ENCODE assay signal across 17 cellular contexts in the genomic region with DNA sequence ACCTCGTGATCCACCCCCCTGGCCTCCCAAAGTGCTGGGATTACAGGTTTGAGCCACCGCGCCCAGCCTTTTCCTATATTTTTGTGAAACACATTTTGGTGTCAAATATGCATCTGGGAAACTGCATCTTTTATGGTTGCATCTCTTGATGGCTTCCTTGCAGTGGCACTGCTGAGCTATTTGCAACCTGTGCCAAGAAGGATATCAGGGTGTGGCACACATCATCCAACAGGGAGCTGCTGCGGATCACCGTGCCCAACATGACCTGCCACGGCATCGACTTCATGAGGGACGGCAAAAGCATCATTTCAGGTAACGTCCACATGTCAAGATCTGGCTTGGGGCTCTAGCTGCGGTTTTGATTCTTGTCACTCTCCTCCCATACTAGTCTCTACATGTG. TPM values are rescaled to one million over a fixed set of nuclear protein-coding genes. Genes with fewer than 3 reads are reported as not detected.
DNase-seq lines count a peak whose midpoint lies in the region; ATAC-seq and TF ChIP-seq lines count a peak whose summit lies in the region.
"Had no signal": no experiment of that assay in that cellular context is flagged by ENCODE, and none has a peak within 500 bp of the region (broad histone marks: within the 10 kb centered on the region; RNA-seq: fewer than 3 reads in every experiment).

No MANE protein-coding gene starts in this region.

- POLR2A ChIA-PET in CD4-positive, alpha-beta memory T cell (lab: Charles Lee; ENCODE audit: partially characterized antibody) = no interaction called here

- no peaks in the 10 kb centered on the region for H3K4me1 Mint-ChIP-seq in activated CD8-positive, alpha-beta memory T cell treated with anti-CD3 and anti-CD28 coated beads, Interleukin-2, amount 10 ng/mL, durations not matched to agents 7 days and 5 days
- no peaks in the 10 kb centered on the region for H3K4me1 Mint-ChIP-seq in CD4-positive, alpha-beta memory T cell
- H3K4me1 Mint-ChIP-seq: CD4-positive, CD25-positive, alpha-beta regulatory T cell had no signal

- H3K27ac ChIP-seq in 22Rv1 (no peak overlapping the region), RWPE2 (ENCODE audit: poor library complexity, severe bottlenecking) (no peak overlapping the region)
- no peak overlapping the region for H3K27ac ChIP-seq in CD4-positive, alpha-beta memory T cell (ENCODE audit: low read depth, low read length)
- H3K27ac ChIP-seq: KMS-11 had no signal

- no peaks in the 10 kb centered on the region for H3K4me1 ChIP-seq in RWPE2 (ENCODE audit: insufficient read depth, poor library complexity, severe bottlenecking)
- no peaks in the 10 kb centered on the region for H3K4me1 ChIP-seq in CD4-positive, alpha-beta memory T cell (ENCODE audit: insufficient read depth, low read length)

- peaks cover 8% of the 10 kb centered on the region for H3K27me3 Mint-ChIP-seq in activated CD8-positive, alpha-beta memory T cell treated with anti-CD3 and anti-CD28 coated beads, Interleukin-2, amount 10 ng/mL, durations not matched to agents 7 days and 5 days
- peaks cover 7 to 13% of the 10 kb centered on the region in 2 donors for H3K27me3 Mint-ChIP-seq in CD4-positive, alpha-beta memory T cell

- peaks cover 4% of the 10 kb centered on the region for H3K9me3 Mint-ChIP-seq in activated CD8-positive, alpha-beta memory T cell treated with anti-CD3 and anti-CD28 coated beads, Interleukin-2, amount 10 ng/mL, durations not matched to agents 7 days and 5 days (ENCODE audit: low read depth)
- peaks cover 0 to 25% (median 17%) of the 10 kb centered on the region in 8 donors for H3K9me3 Mint-ChIP-seq in CD4-positive, alpha-beta memory T cell

- H3K36me3 ChIP-seq in RWPE2 (ENCODE audit: low read depth) = no peaks in the 10 kb centered on the region
- no peaks in the 10 kb centered on the region for H3K36me3 ChIP-seq in CD4-positive, alpha-beta memory T cell (ENCODE audit: insufficient read depth, low read length)

- H3K27me3 ChIP-seq in RWPE2 (ENCODE audit: insufficient read depth, poor library complexity, severe bottlenecking) = no peaks in the 10 kb centered on the region
- H3K27me3 ChIP-seq in CD4-positive, alpha-beta memory T cell (ENCODE audit: insufficient read depth, low read length) = no peaks in the 10 kb centered on the region

- peak; percentile 44 for TF ChIP-seq CTCF in 22Rv1 (IDR thresholded peaks at IDR 0.05)
- peak; percentile 36 for TF ChIP-seq CTCF in RWPE2 (IDR thresholded peaks at IDR 0.05; ENCODE audit: poor library complexity, severe bottlenecking)

- CTCF ChIA-PET in activated CD8-positive, alpha-beta memory T cell treated with anti-CD3 and anti-CD28 coated beads, Interleukin-2, amount 10 ng/mL, durations not matched to agents 7 days and 5 days (lab: Charles Lee) = no interaction called here
- CTCF ChIA-PET in CD4-positive, alpha-beta memory T cell (lab: Charles Lee; ENCODE audit: partially characterized antibody) = no interaction called here

- intact Hi-C loops in CD4-positive, alpha-beta memory T cell (cut with micrococcal nuclease) = no loop called here

- H3K9me3 ChIP-seq in RWPE2 (ENCODE audit: severe bottlenecking) = no peaks in the 10 kb centered on the region
- no peaks in the 10 kb centered on the region for H3K9me3 ChIP-seq in CD4-positive, alpha-beta memory T cell (ENCODE audit: control insufficient read depth in 1 of 2, low read length in 2 of 2)

- no peak overlapping the region for H3K4me3 Mint-ChIP-seq in activated CD8-positive, alpha-beta memory T cell treated with anti-CD3 and anti-CD28 coated beads, Interleukin-2, amount 10 ng/mL, durations not matched to agents 7 days and 5 days
- no peak overlapping the region for H3K4me3 Mint-ChIP-seq in CD4-positive, alpha-beta memory T cell
- H3K4me3 Mint-ChIP-seq: CD4-positive, CD25-positive, alpha-beta regulatory T cell had no signal

- ATAC-seq in RWPE2 (ENCODE audit: low read depth) (peak; percentile 57), left lobe of liver (peak; percentile 84)
- no peak for ATAC-seq in activated CD8-positive, alpha-beta memory T cell treated with anti-CD3 and anti-CD28 coated beads, Interleukin-2, amount 10 ng/mL, durations not matched to agents 7 days and 5 days
- ATAC-seq: Panc1 had no signal

- H3K4me3 ChIP-seq in RWPE2 (ENCODE audit: severe bottlenecking) = no peak overlapping the region
- H3K4me3 ChIP-seq in CD4-positive, alpha-beta memory T cell (ENCODE audit: low read length in 2 of 2) = no peak overlapping the region

- no peak overlapping the region for H3K27ac Mint-ChIP-seq in activated CD8-positive, alpha-beta memory T cell treated with anti-CD3 and anti-CD28 coated beads, Interleukin-2, amount 10 ng/mL, durations not matched to agents 7 days and 5 days
- no peak overlapping the region for H3K27ac Mint-ChIP-seq in CD4-positive, alpha-beta memory T cell
- H3K27ac Mint-ChIP-seq: CD4-positive, CD25-positive, alpha-beta regulatory T cell had no signal

- DNase-seq in HT-29 (ENCODE audit: low spot score) (peak; percentile 11), RWPE2 (ENCODE audit: low spot score) (no peak), left lobe of liver (ENCODE audit: low spot score) (no peak), DMS153 (lab: John Stamatoyannopoulos, UW) (no peak)
- no peak for DNase-seq in activated CD4-positive, CD25-positive, alpha-beta regulatory T cell (lab: John Stamatoyannopoulos, UW)
- DNase-seq in activated CD8-positive, alpha-beta memory T cell treated with anti-CD3 and anti-CD28 coated beads, Interleukin-2, amount 10 ng/mL, durations not matched to agents 7 days and 5 days = no peak
- DNase-seq in CD4-positive, alpha-beta memory T cell = no peak
- DNase-seq: ACHN; CD4-positive, CD25-positive, alpha-beta regulatory T cell; GOT3; NCI-H1417; NCI-H2029 treated with DMSO at 0.1 percent for 48 hours; NCI-H510A treated with DMSO at 0.1 percent for 48 hours; SIG-M5 had no signal

- no peaks in the 10 kb centered on the region for H3K36me3 Mint-ChIP-seq in activated CD8-positive, alpha-beta memory T cell treated with anti-CD3 and anti-CD28 coated beads, Interleukin-2, amount 10 ng/mL, durations not matched to agents 7 days and 5 days
- peaks cover 0 to 3% of the 10 kb centered on the region in 2 donors for H3K36me3 Mint-ChIP-seq in CD4-positive, alpha-beta memory T cell
- H3K36me3 Mint-ChIP-seq: CD4-positive, CD25-positive, alpha-beta regulatory T cell had no signal

RNA-seq across cellular contexts. Expression of a gene that starts 16.8 kb away (rescaled TPM):
- total RNA-seq in HT-29 (2014; rRNA removed; shearing (Covaris generic)) = 13.6 and 21.7 TPM in 2 replicates
- total RNA-seq in left lobe of liver = 11.8 TPM
- under 1 TPM; 0.28 to 0.29 TPM for total RNA-seq in activated CD8-positive, alpha-beta memory T cell treated with anti-CD3 and anti-CD28 coated beads, Interleukin-2, amount 10 ng/mL, durations not matched to agents 7 days and 5 days
- under 1 TPM; 0.17 to 0.22 TPM for total RNA-seq in CD4-positive, alpha-beta memory T cell
- polyA plus RNA-seq in CD4-positive, alpha-beta memory T cell = not detected
- total RNA-seq: CD4-positive, CD25-positive, alpha-beta regulatory T cell had no signal
- polyA plus RNA-seq: CD4-positive, CD25-positive, alpha-beta regulatory T cell had no signal

RNA-seq across cellular contexts. Expression of a gene that starts 52.1 kb away (rescaled TPM):
- total RNA-seq in HT-29 (2014; rRNA removed; shearing (Covaris generic)) = not detected in 2 replicates
- not detected for total RNA-seq in left lobe of liver
- not detected for total RNA-seq in activated CD8-positive, alpha-beta memory T cell treated with anti-CD3 and anti-CD28 coated beads, Interleukin-2, amount 10 ng/mL, durations not matched to agents 7 days and 5 days
- total RNA-seq in CD4-positive, alpha-beta memory T cell = not detected
- polyA plus RNA-seq in CD4-positive, alpha-beta memory T cell = not detected
- total RNA-seq: CD4-positive, CD25-positive, alpha-beta regulatory T cell had no signal
- polyA plus RNA-seq: CD4-positive, CD25-positive, alpha-beta regulatory T cell had no signal

RNA-seq across cellular contexts. Expression of a gene that starts 52.9 kb away (rescaled TPM):
- total RNA-seq in HT-29 (2014; rRNA removed; shearing (Covaris generic)) = 21.6 and 26.0 TPM in 2 replicates
- total RNA-seq in left lobe of liver = 28.6 TPM
- total RNA-seq in activated CD8-positive, alpha-beta memory T cell treated with anti-CD3 and anti-CD28 coated beads, Interleukin-2, amount 10 ng/mL, durations not matched to agents 7 days and 5 days = 10 to 100 TPM; 57.9 to 74.2 TPM
- 10 to 100 TPM; 54.2 to 59.5 TPM for total RNA-seq in CD4-positive, alpha-beta memory T cell
- polyA plus RNA-seq in CD4-positive, alpha-beta memory T cell = 100 to 1,000 TPM; 156 to 206 TPM
